ENCODE assay signal across 9 cellular contexts in the genomic region with DNA sequence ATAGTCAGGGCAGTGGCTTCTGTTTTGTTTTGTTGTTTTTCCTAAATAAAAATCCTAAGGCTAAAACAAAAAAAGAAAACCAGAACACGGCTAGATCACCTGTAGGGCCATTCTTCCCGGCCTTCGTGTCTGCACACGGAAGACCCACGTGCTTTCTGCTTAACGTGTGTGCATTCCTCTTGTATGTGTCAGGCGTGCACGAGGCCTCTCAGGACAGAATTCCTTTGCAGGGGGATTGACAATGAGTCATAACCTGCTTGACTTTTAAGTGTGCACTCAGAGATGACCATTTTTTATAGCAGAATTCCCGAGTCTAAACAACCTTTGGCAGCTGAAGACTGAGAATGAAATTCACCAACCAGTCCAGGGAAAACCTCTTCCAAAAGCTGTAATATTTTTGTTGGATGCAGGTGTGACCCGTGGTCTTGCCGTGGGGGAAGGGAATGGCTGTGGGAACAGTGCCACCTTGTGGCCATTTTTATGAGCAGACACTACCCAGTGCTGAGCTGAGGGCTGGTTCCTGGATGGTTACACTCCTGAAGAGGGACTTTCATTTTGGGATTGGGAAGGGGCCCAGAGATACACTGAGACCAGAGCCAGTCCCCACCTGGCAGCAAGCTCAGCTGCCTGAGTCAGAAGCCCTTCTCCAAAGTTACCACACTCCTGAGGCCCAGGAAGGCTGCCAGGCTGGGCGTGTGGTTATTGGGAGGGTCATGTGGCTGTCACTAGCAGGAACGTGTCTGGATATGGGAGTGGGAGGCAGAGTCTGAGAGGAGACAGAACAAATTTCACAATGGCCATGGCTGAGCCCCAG. TPM values are rescaled to one million over a fixed set of nuclear protein-coding genes. Genes with fewer than 3 reads are reported as not detected.
DNase-seq lines count a peak whose midpoint lies in the region; ATAC-seq and TF ChIP-seq lines count a peak whose summit lies in the region.
"Had no signal": no experiment of that assay in that cellular context is flagged by ENCODE, and none has a peak within 500 bp of the region (broad histone marks: within the 10 kb centered on the region; RNA-seq: fewer than 3 reads in every experiment).

No MANE protein-coding gene starts in this region.

- peaks cover 28% of the 10 kb centered on the region for H3K4me1 Mint-ChIP-seq in activated T-cell treated with anti-CD3 and anti-CD28 coated beads, Interleukin-2, amount 50 U/mL, for 72 hours (ENCODE audit: low read depth)
- H3K4me1 Mint-ChIP-seq in stimulated activated naive CD8-positive, alpha-beta T cell treated with anti-CD3 and anti-CD28 coated beads, Interleukin-15, amount 100 ng/mL, for 72 hours: peaks cover 16% of the 10 kb centered on the region
- H3K4me1 Mint-ChIP-seq: IgD-negative memory B cell had no signal

- TF ChIP-seq CTCF in AG10803 (conservative IDR thresholded peaks at IDR 0.05; ENCODE audit: low read length) (peak; percentile 91), neural cell (IDR thresholded peaks at IDR 0.05; ENCODE audit: poor library complexity, severe bottlenecking) (peak; percentile 96)

- peak overlapping the region; percentile 31 for H3K4me3 ChIP-seq in AG10803 (ENCODE audit: low read length)
- H3K4me3 ChIP-seq in neural cell (ENCODE audit: low read length): no peak overlapping the region

- H3K4me2 ChIP-seq in neural cell (ENCODE audit: low read length): no peak overlapping the region

- no peaks in the 10 kb centered on the region for H3F3A ChIP-seq in neural cell (ENCODE audit: insufficient read depth, low read length, poor library complexity, severe bottlenecking)

- ATAC-seq in GM18858 (IDR thresholded peaks at IDR 0.05; ENCODE audit: unreplicated experiment): peak; percentile 56
- peak; percentile 70 to 72 for ATAC-seq in activated T-cell treated with anti-CD3 and anti-CD28 coated beads, Interleukin-2, amount 50 U/mL, for 72 hours (replicated peaks in 1 of 2)
- peak; percentile 74 for ATAC-seq in stimulated activated naive CD8-positive, alpha-beta T cell treated with anti-CD3 and anti-CD28 coated beads, Interleukin-15, amount 100 ng/mL, for 72 hours

- no peaks in the 10 kb centered on the region for H4K20me1 ChIP-seq in neural cell (ENCODE audit: insufficient read depth)

- H2AFZ ChIP-seq in neural cell (ENCODE audit: low read depth, low read length): no peak overlapping the region

- H3K9me2 ChIP-seq in neural cell (ENCODE audit: insufficient read depth, low read length): no peaks in the 10 kb centered on the region

- no peaks in the 10 kb centered on the region for H3K36me3 ChIP-seq in neural cell (ENCODE audit: insufficient read depth, low read length)

- H3K9ac ChIP-seq in neural cell (ENCODE audit: low read length): no peak overlapping the region

- H3K27me3 ChIP-seq in neural cell (ENCODE audit: insufficient read depth, low read depth, low read length): no peaks in the 10 kb centered on the region

- H3K4me3 Mint-ChIP-seq in activated T-cell treated with anti-CD3 and anti-CD28 coated beads, Interleukin-2, amount 50 U/mL, for 72 hours: no peak overlapping the region
- no peak overlapping the region for H3K4me3 Mint-ChIP-seq in stimulated activated naive CD8-positive, alpha-beta T cell treated with anti-CD3 and anti-CD28 coated beads, Interleukin-15, amount 100 ng/mL, for 72 hours
- H3K4me3 Mint-ChIP-seq: IgD-negative memory B cell had no signal

- peak; percentile 97 for DNase-seq in AG10803 (ENCODE audit: low read depth)
- DNase-seq in HPDE6-E6E7 (ENCODE audit: extremely low spot score): peak; percentile 79
- peak; percentile 13 for DNase-seq in OCI-M2 (lab: John Stamatoyannopoulos, UW; ENCODE audit: unreplicated experiment)
- peak; percentile 63 to 72 for DNase-seq in activated T-cell treated with anti-CD3 and anti-CD28 coated beads, Interleukin-2, amount 50 U/mL, for 72 hours
- DNase-seq in fibroblast of peridontal ligament (ENCODE audit: extremely low read depth): peak; percentile 89
- peak; percentile 48 to 58 for DNase-seq in stimulated activated naive CD8-positive, alpha-beta T cell treated with anti-CD3 and anti-CD28 coated beads, Interleukin-15, amount 100 ng/mL, for 72 hours

- H3K9me3 Mint-ChIP-seq in activated T-cell treated with anti-CD3 and anti-CD28 coated beads, Interleukin-2, amount 50 U/mL, for 72 hours: no peaks in the 10 kb centered on the region
- no peaks in the 10 kb centered on the region for H3K9me3 Mint-ChIP-seq in stimulated activated naive CD8-positive, alpha-beta T cell treated with anti-CD3 and anti-CD28 coated beads, Interleukin-15, amount 100 ng/mL, for 72 hours
- H3K9me3 Mint-ChIP-seq: IgD-negative memory B cell had no signal

- H3K27ac Mint-ChIP-seq in activated T-cell treated with anti-CD3 and anti-CD28 coated beads, Interleukin-2, amount 50 U/mL, for 72 hours: no peak overlapping the region
- H3K27ac Mint-ChIP-seq in stimulated activated naive CD8-positive, alpha-beta T cell treated with anti-CD3 and anti-CD28 coated beads, Interleukin-15, amount 100 ng/mL, for 72 hours: no peak overlapping the region
- H3K27ac Mint-ChIP-seq: IgD-negative memory B cell had no signal

- H3K79me2 ChIP-seq in neural cell (replicated peaks; ENCODE audit: insufficient read depth, low read length): no peaks in the 10 kb centered on the region

- H3K9me3 ChIP-seq in neural cell (ENCODE audit: low read length): no peaks in the 10 kb centered on the region

- no peak overlapping the region for H3K27ac ChIP-seq in neural cell (ENCODE audit: low read length)

- TF ChIP-seq EP300 in neural cell (conservative IDR thresholded peaks at IDR 0.05; ENCODE audit: poor library complexity, severe bottlenecking): no peak

- H3K36me3 Mint-ChIP-seq in activated T-cell treated with anti-CD3 and anti-CD28 coated beads, Interleukin-2, amount 50 U/mL, for 72 hours (ENCODE audit: insufficient read depth in 2 of 2): no peaks in the 10 kb centered on the region
- H3K36me3 Mint-ChIP-seq: IgD-negative memory B cell had no signal

- peak; percentile 96 for TF ChIP-seq RAD21 in neural cell (conservative IDR thresholded peaks at IDR 0.05)

- peaks cover 4% of the 10 kb centered on the region for H3K27me3 Mint-ChIP-seq in activated T-cell treated with anti-CD3 and anti-CD28 coated beads, Interleukin-2, amount 50 U/mL, for 72 hours (ENCODE audit: low read depth)
- H3K27me3 Mint-ChIP-seq in stimulated activated naive CD8-positive, alpha-beta T cell treated with anti-CD3 and anti-CD28 coated beads, Interleukin-15, amount 100 ng/mL, for 72 hours: peaks cover 23% of the 10 kb centered on the region

TF ChIP-seq in neural cell, 6 proteins besides CTCF, POLR2A, EP300 and RAD21:
- TF ChIP-seq POLR2AphosphoS5 (IDR thresholded peaks at IDR 0.05) (no peak), SMC3 (conservative IDR thresholded peaks at IDR 0.05; ENCODE audit: poor library complexity) (peak; percentile 93), EZH2 (IDR thresholded peaks at IDR 0.05; ENCODE audit: borderline replicate concordance, insufficient read depth, low read length, poor library complexity, severe bottlenecking) (no peak), MXI1 (conservative IDR thresholded peaks at IDR 0.05; ENCODE audit: poor library complexity, severe bottlenecking) (no peak), TAF1 (IDR thresholded peaks at IDR 0.05; ENCODE audit: low read depth) (no peak)
- TF ChIP-seq, protein P1, sequence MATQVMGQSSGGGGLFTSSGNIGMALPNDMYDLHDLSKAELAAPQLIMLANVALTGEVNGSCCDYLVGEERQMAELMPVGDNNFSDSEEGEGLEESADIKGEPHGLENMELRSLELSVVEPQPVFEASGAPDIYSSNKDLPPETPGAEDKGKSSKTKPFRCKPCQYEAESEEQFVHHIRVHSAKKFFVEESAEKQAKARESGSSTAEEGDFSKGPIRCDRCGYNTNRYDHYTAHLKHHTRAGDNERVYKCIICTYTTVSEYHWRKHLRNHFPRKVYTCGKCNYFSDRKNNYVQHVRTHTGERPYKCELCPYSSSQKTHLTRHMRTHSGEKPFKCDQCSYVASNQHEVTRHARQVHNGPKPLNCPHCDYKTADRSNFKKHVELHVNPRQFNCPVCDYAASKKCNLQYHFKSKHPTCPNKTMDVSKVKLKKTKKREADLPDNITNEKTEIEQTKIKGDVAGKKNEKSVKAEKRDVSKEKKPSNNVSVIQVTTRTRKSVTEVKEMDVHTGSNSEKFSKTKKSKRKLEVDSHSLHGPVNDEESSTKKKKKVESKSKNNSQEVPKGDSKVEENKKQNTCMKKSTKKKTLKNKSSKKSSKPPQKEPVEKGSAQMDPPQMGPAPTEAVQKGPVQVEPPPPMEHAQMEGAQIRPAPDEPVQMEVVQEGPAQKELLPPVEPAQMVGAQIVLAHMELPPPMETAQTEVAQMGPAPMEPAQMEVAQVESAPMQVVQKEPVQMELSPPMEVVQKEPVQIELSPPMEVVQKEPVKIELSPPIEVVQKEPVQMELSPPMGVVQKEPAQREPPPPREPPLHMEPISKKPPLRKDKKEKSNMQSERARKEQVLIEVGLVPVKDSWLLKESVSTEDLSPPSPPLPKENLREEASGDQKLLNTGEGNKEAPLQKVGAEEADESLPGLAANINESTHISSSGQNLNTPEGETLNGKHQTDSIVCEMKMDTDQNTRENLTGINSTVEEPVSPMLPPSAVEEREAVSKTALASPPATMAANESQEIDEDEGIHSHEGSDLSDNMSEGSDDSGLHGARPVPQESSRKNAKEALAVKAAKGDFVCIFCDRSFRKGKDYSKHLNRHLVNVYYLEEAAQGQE (IDR thresholded peaks at IDR 0.05; ENCODE audit: borderline replicate concordance): no peak

RNA-seq across cellular contexts. Expression of a gene that starts 35.7 kb away (rescaled TPM):
- total RNA-seq in activated T-cell treated with anti-CD3 and anti-CD28 coated beads, Interleukin-2, amount 50 U/mL, for 72 hours: under 1 TPM in 1 of 2 donors, not detected in 1; 0.19 TPM
- 43.6 and 48.4 TPM in 2 replicates for polyA plus RNA-seq in neural cell
- polyA minus RNA-seq in neural cell: 51.9 and 63.6 TPM in 2 replicates
- polyA plus RNA-seq: IgD-negative memory B cell had no signal

Comparison
In these comparisons a context has a peak if more than half of its experiments do, and no peak if none do; other contexts are left out.
1. DNase-seq: peak in every context shown above with its lines; median percentile 97 in AG10803; 89 in fibroblast of peridontal ligament; 79 in HPDE6-E6E7; 68 in activated T-cell treated with anti-CD3 and anti-CD28 coated beads, Interleukin-2, amount 50 U/mL, for 72 hours; 53 in stimulated activated naive CD8-positive, alpha-beta T cell treated with anti-CD3 and anti-CD28 coated beads, Interleukin-15, amount 100 ng/mL, for 72 hours; 13 in OCI-M2.